10 cellular contexts compared by ENCODE assay signal in the genomic region with DNA sequence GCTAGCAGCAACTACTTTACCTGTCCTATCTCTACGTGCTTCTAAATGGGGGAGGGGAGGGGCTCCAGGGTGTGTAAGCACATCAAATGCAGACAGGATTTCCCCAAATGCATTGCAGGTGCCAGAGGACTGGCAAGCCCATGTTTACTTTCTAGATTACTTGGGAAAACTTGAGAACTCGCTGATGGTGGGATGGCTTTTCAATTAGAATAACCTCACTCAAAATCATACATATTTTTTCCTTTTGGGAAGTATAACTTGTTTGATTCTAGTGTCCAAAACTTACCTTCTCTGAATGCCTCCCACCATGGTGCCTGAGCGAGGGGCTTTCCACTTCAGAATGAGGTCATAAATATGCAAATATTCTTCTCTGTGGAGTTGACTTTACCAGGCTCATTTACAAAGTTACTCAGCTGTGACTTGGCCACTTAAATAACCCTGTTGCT.
A peak's percentile ranks its signal among the peaks of the same experiment; 100 is the strongest.
DNase-seq lines count a peak whose midpoint lies in the region; ATAC-seq and TF ChIP-seq lines count a peak whose summit lies in the region.
"Had no signal": no experiment of that assay in that cellular context is flagged by ENCODE, and none has a peak within 500 bp of the region (broad histone marks: within the 10 kb centered on the region; RNA-seq: fewer than 3 reads in every experiment).

No MANE protein-coding gene starts in this region.

- H3K56ac ChIP-seq in IMR-90 (ENCODE audit: extremely low read depth, insufficient read depth, low read length) = no peak overlapping the region

- dilution Hi-C loops in IMR-90 (cut with HindIII; ENCODE audit: low sequenced_read_pairs, unreplicated experiment) = no loop called here

- H3K79me1 ChIP-seq in IMR-90 (ENCODE audit: low read depth in 1 of 2, low read length in 2 of 2) = no peaks in the 10 kb centered on the region

- H2AK9ac ChIP-seq in IMR-90 (replicated peaks; ENCODE audit: low read depth, low read length, poor library complexity) = no peak overlapping the region

- no peak overlapping the region; the same call in 1 of the 2 replicates for H3K4ac ChIP-seq in IMR-90 (ENCODE audit: low read depth, low read length)

- CTCF ChIA-PET in IMR-90 (lab: Yijun Ruan, JAX) = interaction anchor here (0.6 kb wide), 1 partner anchor 519 kb away, joined by 3 read pairs; no protein-coding TSS in a partner anchor

- H2AFZ ChIP-seq in IMR-90 (replicated peaks; ENCODE audit: low read length, poor library complexity) = no peak overlapping the region

- peak; percentile 12 for DNase-seq in COLO668 (lab: John Stamatoyannopoulos, UW; ENCODE audit: unreplicated experiment)
- no peak for DNase-seq in IMR-90
- no peak for DNase-seq in hypothalamus (lab: John Stamatoyannopoulos, UW)
- no peak for DNase-seq in NCI-H82 treated with DMSO at 0.1 percent for 48 hours (lab: John Stamatoyannopoulos, UW; ENCODE audit: unreplicated experiment)
- no peak for DNase-seq in naive thymus-derived CD8-positive, alpha-beta T cell
- DNase-seq in GM19238 (ENCODE audit: insufficient read length, low spot score) = no peak
- DNase-seq: ACHN, thyroid gland had no signal

- no peaks in the 10 kb centered on the region for H3K36me3 Mint-ChIP-seq in naive thymus-derived CD8-positive, alpha-beta T cell

- no peak overlapping the region for H2AK5ac ChIP-seq in IMR-90 (ENCODE audit: low read depth, low read length)

- no peak overlapping the region for H3K23ac ChIP-seq in IMR-90 (ENCODE audit: low read depth, low read length)

- no peaks in the 10 kb centered on the region for H3K36me3 ChIP-seq in IMR-90 (ENCODE audit: control insufficient read depth, insufficient read depth, low read length)
- H3K36me3 ChIP-seq: thyroid gland had no signal

- H3K27me3 ChIP-seq in IMR-90 (ENCODE audit: control insufficient read depth, insufficient read depth, low read length) = no peaks in the 10 kb centered on the region
- H3K27me3 ChIP-seq: thyroid gland had no signal

- H3K9me1 ChIP-seq in IMR-90 (ENCODE audit: insufficient read depth, low read length) = peaks cover 11% of the 10 kb centered on the region

- peaks cover 15% of the 10 kb centered on the region for H3K4me1 ChIP-seq in IMR-90 (ENCODE audit: control insufficient read depth, insufficient read depth, low read length)
- H3K4me1 ChIP-seq: thyroid gland had no signal

- no peak overlapping the region for H3K14ac ChIP-seq in IMR-90 (replicated peaks; ENCODE audit: low read depth, low read length)

- in situ Hi-C loops in IMR-90 (cut with MboI; ENCODE audit: low sequenced_read_pairs) = no loop called here

- peaks cover 0 to 3% (median 0%) of the 10 kb centered on the region in 5 donors for H3K27me3 Mint-ChIP-seq in naive thymus-derived CD8-positive, alpha-beta T cell

- no peak for TF ChIP-seq RAD21 in IMR-90 (IDR thresholded peaks at IDR 0.05; ENCODE audit: low read length)

- no peaks in the 10 kb centered on the region for H4K20me1 ChIP-seq in IMR-90 (ENCODE audit: insufficient read depth, low read length)

- H3K4me1 Mint-ChIP-seq in naive thymus-derived CD8-positive, alpha-beta T cell = peaks cover 0 to 4% (median 0%) of the 10 kb centered on the region in 4 donors

- H3K4me3 Mint-ChIP-seq in naive thymus-derived CD8-positive, alpha-beta T cell = peak overlapping the region in 1 of 10 donors; percentile 17

- no peak for TF ChIP-seq CTCF in IMR-90 (conservative IDR thresholded peaks at IDR 0.05; ENCODE audit: low read depth, low read length)

- POLR2A ChIA-PET in IMR-90 (lab: Charles Lee; ENCODE audit: unreplicated experiment) = no interaction called here
- POLR2A ChIA-PET in naive thymus-derived CD8-positive, alpha-beta T cell (lab: Charles Lee) = no interaction called here

- H2BK5ac ChIP-seq in IMR-90 (ENCODE audit: low read depth, low read length, poor library complexity, severe bottlenecking) = no peak overlapping the region

- no peak overlapping the region for H4K5ac ChIP-seq in IMR-90 (ENCODE audit: low read depth, low read length)

- no peak for TF ChIP-seq POLR2A in IMR-90 (IDR thresholded peaks at IDR 0.05; ENCODE audit: low read depth, low read length)

- H2BK15ac ChIP-seq in IMR-90 (ENCODE audit: low read depth, low read length) = peak overlapping the region; percentile 41; the same call in 1 of the 3 replicates

- H3K9me3 ChIP-seq in IMR-90 (ENCODE audit: control insufficient read depth, insufficient read depth, low read length) = no peaks in the 10 kb centered on the region
- H3K9me3 ChIP-seq: thyroid gland had no signal

- H3K9ac ChIP-seq in IMR-90 (ENCODE audit: low read depth, low read length) = no peak overlapping the region

- no peak overlapping the region for H2BK20ac ChIP-seq in IMR-90 (ENCODE audit: low read depth, low read length)

- H3K18ac ChIP-seq in IMR-90 (ENCODE audit: low read depth, low read length) = no peak overlapping the region

- no peak overlapping the region for H3K27ac ChIP-seq in IMR-90 (ENCODE audit: insufficient read depth, low read length)
- H3K27ac ChIP-seq: thyroid gland had no signal

- intact Hi-C loops in IMR-90 (cut with micrococcal nuclease) = loop anchor here (5.0 kb wide), 1 partner anchor 173 kb away; no protein-coding TSS in a partner anchor

- no peak overlapping the region for H3K27ac Mint-ChIP-seq in naive thymus-derived CD8-positive, alpha-beta T cell

- no peak overlapping the region for H4K8ac ChIP-seq in IMR-90 (ENCODE audit: low read depth in 2 of 2, low read length in 2 of 2)

- no peak overlapping the region for H4K91ac ChIP-seq in IMR-90 (ENCODE audit: insufficient read depth, low read depth, low read length)

- no peak overlapping the region for H3K4me3 ChIP-seq in IMR-90 (ENCODE audit: insufficient read depth, low read depth, low read length)
- H3K4me3 ChIP-seq: thyroid gland had no signal

- no peak overlapping the region for H2BK120ac ChIP-seq in IMR-90 (ENCODE audit: low read depth, low read length)

- ATAC-seq in GM19372 (IDR thresholded peaks at IDR 0.05; ENCODE audit: low read depth, unreplicated experiment) (peak; percentile 94), HG02884 (IDR thresholded peaks at IDR 0.05; ENCODE audit: unreplicated experiment) (peak; percentile 96), IMR-90 (ENCODE audit: low read depth) (no peak)
- no peak for ATAC-seq in naive thymus-derived CD8-positive, alpha-beta T cell

- BruUV-seq in IMR-90 (replicated peaks; lab: Mats Ljungman, UMichigan) = no TSS peak

- no peaks in the 10 kb centered on the region for H3K9me3 Mint-ChIP-seq in naive thymus-derived CD8-positive, alpha-beta T cell

- WGBS in IMR-90 (ENCODE audit: extremely low coverage in 2 of 2, insufficient read length in 1 of 2), 2 experiments = no CpG with 5 or more reads among the region's 3 CpGs

- no peak overlapping the region for H3K4me2 ChIP-seq in IMR-90 (ENCODE audit: low read depth, low read length)

TF ChIP-seq in IMR-90, 13 proteins besides CTCF, POLR2A, EP300 and RAD21:
- TF ChIP-seq MAZ (IDR thresholded peaks at IDR 0.05; ENCODE audit: borderline replicate concordance, low read depth, low read length) = no peak
- TF ChIP-seq CEBPB (IDR thresholded peaks at IDR 0.05; ENCODE audit: low read depth, low read length) = no peak
- TF ChIP-seq, protein P1, sequence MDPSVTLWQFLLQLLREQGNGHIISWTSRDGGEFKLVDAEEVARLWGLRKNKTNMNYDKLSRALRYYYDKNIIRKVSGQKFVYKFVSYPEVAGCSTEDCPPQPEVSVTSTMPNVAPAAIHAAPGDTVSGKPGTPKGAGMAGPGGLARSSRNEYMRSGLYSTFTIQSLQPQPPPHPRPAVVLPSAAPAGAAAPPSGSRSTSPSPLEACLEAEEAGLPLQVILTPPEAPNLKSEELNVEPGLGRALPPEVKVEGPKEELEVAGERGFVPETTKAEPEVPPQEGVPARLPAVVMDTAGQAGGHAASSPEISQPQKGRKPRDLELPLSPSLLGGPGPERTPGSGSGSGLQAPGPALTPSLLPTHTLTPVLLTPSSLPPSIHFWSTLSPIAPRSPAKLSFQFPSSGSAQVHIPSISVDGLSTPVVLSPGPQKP (IDR thresholded peaks at IDR 0.05; ENCODE audit: borderline replicate concordance, low read depth, low read length) = no peak
- no peak for TF ChIP-seq NFE2L2 (IDR thresholded peaks at IDR 0.05; ENCODE audit: low read depth, low read length)

Comparison
In these comparisons a context has a peak if more than half of its experiments do, and no peak if none do; other contexts are left out.
1. ATAC-seq: peak in GM19372 (single experiment) and HG02884 (single experiment); none in IMR-90 (single experiment) and naive thymus-derived CD8-positive, alpha-beta T cell (0 of 2).